In genomic region chr4:151204925-151205524, GRCh38 we compare ENCODE assay signal across 1 cellular context.
A peak's percentile ranks its signal among the peaks of the same experiment; 100 is the strongest.
TF ChIP-seq lines count a peak whose summit lies in the region.

No MANE protein-coding gene starts in this region.

TF ChIP-seq in HepG2, 621 proteins besides CTCF, POLR2A, EP300 and RAD21 (continued from another document and continues in another):
- TF ChIP-seq DMAP1 (CRISPR knock-in tag; IDR thresholded peaks at IDR 0.05) (no peak; the same call in 1 of the 2 replicates), FOSL1 (CRISPR knock-in tag; IDR thresholded peaks at IDR 0.05; ENCODE audit: borderline replicate concordance) (no peak), HIVEP1 (CRISPR knock-in tag; IDR thresholded peaks at IDR 0.05) (no peak), KLF9 (CRISPR knock-in tag; IDR thresholded peaks at IDR 0.05; ENCODE audit: low read depth) (peak; percentile 38; the same call in 1 of the 2 replicates), HOMEZ (CRISPR knock-in tag; IDR thresholded peaks at IDR 0.05; ENCODE audit: low read depth) (peak; percentile 89), BCL3 (CRISPR knock-in tag; IDR thresholded peaks at IDR 0.05) (no peak), POLR2AphosphoS2 (IDR thresholded peaks at IDR 0.05; ENCODE audit: low read depth, low read length) (no peak), ZFP82 (CRISPR knock-in tag; IDR thresholded peaks at IDR 0.05; ENCODE audit: borderline replicate concordance) (no peak), HDAC1 (CRISPR knock-in tag; IDR thresholded peaks at IDR 0.05) (peak; percentile 79), SIX4 (CRISPR knock-in tag; IDR thresholded peaks at IDR 0.05) (no peak; the same call in 1 of the 2 replicates), SIN3B (IDR thresholded peaks at IDR 0.05; ENCODE audit: low read length) (no peak), SYNCRIP (IDR thresholded peaks at IDR 0.05; ENCODE audit: insufficient read depth, low read depth, low read length) (no peak), ZNF264 (CRISPR knock-in tag; IDR thresholded peaks at IDR 0.05) (peak; percentile 88), HCFC1 (IDR thresholded peaks at IDR 0.05; ENCODE audit: low read depth, low read length) (no peak), ATF4 (CRISPR knock-in tag; IDR thresholded peaks at IDR 0.05) (0 out of 4 replicates have a peak, but pooled peaks of 1 of the 2 experiments have one; percentile 36), CBX5 (CRISPR knock-in tag; IDR thresholded peaks at IDR 0.05; ENCODE audit: borderline replicate concordance) (0 out of 2 replicates have a peak, but pooled peaks have one; percentile 49), ZNF777 (CRISPR knock-in tag; IDR thresholded peaks at IDR 0.05) (no peak), ZBTB10 (CRISPR knock-in tag; IDR thresholded peaks at IDR 0.05; ENCODE audit: borderline replicate concordance) (no peak), HHEX (CRISPR knock-in tag; IDR thresholded peaks at IDR 0.05) (no peak), ATF3 (CRISPR knock-in tag; IDR thresholded peaks at IDR 0.05) (no peak), TCF7L2 (IDR thresholded peaks at IDR 0.05; ENCODE audit: low read depth, low read length) (no peak), MXD1 (CRISPR knock-in tag; IDR thresholded peaks at IDR 0.05) (no peak), SIN3A (IDR thresholded peaks at IDR 0.05; ENCODE audit: borderline replicate concordance, low read depth, low read length) (no peak), MEIS1 (CRISPR knock-in tag; IDR thresholded peaks at IDR 0.05; ENCODE audit: borderline replicate concordance) (peak; percentile 28; the same call in 1 of the 2 replicates), ZBTB4 (CRISPR knock-in tag; IDR thresholded peaks at IDR 0.05; ENCODE audit: borderline replicate concordance) (no peak), PBX3 (CRISPR knock-in tag; IDR thresholded peaks at IDR 0.05; ENCODE audit: borderline replicate concordance) (no peak), MTA3 (CRISPR knock-in tag; IDR thresholded peaks at IDR 0.05) (no peak), TBX3 (IDR thresholded peaks at IDR 0.05; ENCODE audit: borderline replicate concordance) (no peak), ZNF44 (CRISPR knock-in tag; IDR thresholded peaks at IDR 0.05) (no peak; the same call in 1 of the 2 replicates), TCF12 (IDR thresholded peaks at IDR 0.05) (no peak), TCF12 (CRISPR knock-in tag; IDR thresholded peaks at IDR 0.05) (no peak), GFI1 (CRISPR knock-in tag; IDR thresholded peaks at IDR 0.05; ENCODE audit: borderline replicate concordance) (peak; percentile 72; the same call in 1 of the 2 replicates), ELF3 (CRISPR knock-in tag; IDR thresholded peaks at IDR 0.05) (peak; percentile 98), HNRNPUL1 (IDR thresholded peaks at IDR 0.05; ENCODE audit: low read depth, low read length) (no peak), FOXC1 (CRISPR knock-in tag; IDR thresholded peaks at IDR 0.05; ENCODE audit: borderline replicate concordance) (no peak), ZMYM4 (CRISPR knock-in tag; IDR thresholded peaks at IDR 0.05) (peak; percentile 97), NFAT5 (CRISPR knock-in tag; IDR thresholded peaks at IDR 0.05) (no peak), SCMH1 (CRISPR knock-in tag; IDR thresholded peaks at IDR 0.05; ENCODE audit: borderline replicate concordance) (no peak), ZNF510 (CRISPR knock-in tag; IDR thresholded peaks at IDR 0.05; ENCODE audit: low read depth) (no peak), MAX (IDR thresholded peaks at IDR 0.05) (peak; percentile 14; the same call in 1 of the 2 replicates), CHCHD3 (CRISPR knock-in tag; IDR thresholded peaks at IDR 0.05) (no peak), ZSCAN29 (CRISPR knock-in tag; conservative IDR thresholded peaks at IDR 0.05) (peak; percentile 54; the same call in 1 of the 2 replicates), ZNF333 (CRISPR knock-in tag; IDR thresholded peaks at IDR 0.05; ENCODE audit: borderline replicate concordance) (no peak)
